ENCODE assay signal across 30 cellular contexts in the genomic region with DNA sequence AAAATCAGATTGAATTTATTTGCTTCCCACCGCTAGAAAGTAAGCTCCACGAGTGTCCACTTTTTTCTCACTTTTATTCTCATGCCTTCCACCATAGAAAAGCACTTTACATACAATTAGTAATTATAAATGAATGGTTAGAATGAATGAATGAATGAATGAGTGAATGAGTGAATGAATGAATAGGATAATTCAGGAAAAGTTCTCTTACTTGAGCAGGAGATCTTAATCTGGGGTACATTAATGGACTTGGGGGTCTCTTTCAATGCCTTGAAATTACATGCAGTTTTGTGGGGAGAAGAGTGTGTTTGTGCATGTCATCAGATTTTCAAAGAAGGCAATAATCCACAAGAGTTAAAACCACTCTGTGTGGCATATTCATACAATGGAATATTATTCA.
"Had no signal": no experiment of that assay in that cellular context is flagged by ENCODE, and none has a peak within 500 bp of the region (broad histone marks: within the 10 kb centered on the region; RNA-seq: fewer than 3 reads in every experiment).

No MANE protein-coding gene starts in this region.

- H3K4me1 ChIP-seq: lower lobe of right lung, pancreas, prostate gland, tibial nerve, uterus had no signal

- H3K4me1 Mint-ChIP-seq: immature natural killer cell, nephron had no signal

- H3K9me3 Mint-ChIP-seq: immature natural killer cell; nephron; stimulated activated naive CD8-positive, alpha-beta T cell treated with anti-CD3 and anti-CD28 coated beads, Interleukin-15, amount 100 ng/mL, for 72 hours; type B pancreatic cell had no signal

- FAIRE-seq: islet of Langerhans, pancreas had no signal

- H3K27ac Mint-ChIP-seq: immature natural killer cell; nephron; stimulated activated naive CD8-positive, alpha-beta T cell treated with anti-CD3 and anti-CD28 coated beads, Interleukin-15, amount 100 ng/mL, for 72 hours; type B pancreatic cell had no signal

- H3K36me3 ChIP-seq: left lung, lower lobe of right lung, pancreas, prostate gland, tibial nerve, uterus had no signal

- DNase-seq: hypothalamus; immature natural killer cell; kidney; left colon; left lung; lower lobe of right lung; mammary epithelial cell; mesenchymal stem cell; naive thymus-derived CD8-positive, alpha-beta T cell; nucleus accumbens; pancreas; posterior cingulate gyrus; retina; stimulated activated CD4-positive, alpha-beta T cell treated with anti-CD3 and anti-CD28 coated beads, Interleukin-12 subunit alpha, Interleukin-12 subunit beta, amount 100 ng/mL, for 4 hours; stimulated activated CD4-positive, alpha-beta T cell treated with anti-CD3 and anti-CD28 coated beads, Interleukin-15, amount 100 ng/mL, for 24 hours; stimulated activated CD4-positive, alpha-beta T cell treated with anti-CD3 and anti-CD28 coated beads, Interleukin-2, amount 100 ng/mL, for 24 hours; stimulated activated CD4-positive, alpha-beta T cell treated with anti-CD3 and anti-CD28 coated beads, Interleukin-4, amount 100 ng/mL, for 1 hour; stimulated activated naive CD4-positive, alpha-beta T cell treated with Interleukin-2 at 50 U/mL for 16 hours; stimulated activated naive CD8-positive, alpha-beta T cell treated with anti-CD3 and anti-CD28 coated beads, Interleukin-15, amount 100 ng/mL, for 72 hours; substantia nigra; uterus had no signal

- H3K36me3 Mint-ChIP-seq: immature natural killer cell; naive thymus-derived CD8-positive, alpha-beta T cell; type B pancreatic cell had no signal

- H3K27me3 ChIP-seq: left lung, pancreas, tibial nerve, uterus had no signal

- ATAC-seq: left colon; left lung; lower lobe of right lung; naive thymus-derived CD8-positive, alpha-beta T cell; pancreas; right cardiac atrium; sciatic nerve; stimulated activated naive CD8-positive, alpha-beta T cell treated with anti-CD3 and anti-CD28 coated beads, Interleukin-15, amount 100 ng/mL, for 72 hours had no signal

- H3K9me3 ChIP-seq: left lung, lower lobe of right lung, pancreas, prostate gland, tibial nerve, uterus had no signal

- H3K27ac ChIP-seq: left lung, lower lobe of right lung, pancreas, prostate gland, tibial nerve, uterus had no signal

- H3K4me3 ChIP-seq: left lung, lower lobe of right lung, pancreas, prostate gland, skin epidermis, tibial nerve, uterus had no signal

- H3K4me3 Mint-ChIP-seq: immature natural killer cell; naive thymus-derived CD8-positive, alpha-beta T cell; nephron; neural crest cell; stimulated activated naive CD8-positive, alpha-beta T cell treated with anti-CD3 and anti-CD28 coated beads, Interleukin-15, amount 100 ng/mL, for 72 hours; type B pancreatic cell had no signal

- H3K27me3 Mint-ChIP-seq: type B pancreatic cell had no signal
